14 cellular contexts compared by ENCODE assay signal in genomic region chr21:35649186-35649585, GRCh38.
DNase-seq lines count a peak whose midpoint lies in the region; ATAC-seq and TF ChIP-seq lines count a peak whose summit lies in the region.
"Had no signal": no experiment of that assay in that cellular context is flagged by ENCODE, and none has a peak within 500 bp of the region (broad histone marks: within the 10 kb centered on the region; RNA-seq: fewer than 3 reads in every experiment).

No MANE protein-coding gene starts in this region.

- no peaks in the 10 kb centered on the region for H3F3A ChIP-seq in SK-N-SH (replicated peaks; ENCODE audit: insufficient read depth)

- WGBS in SK-N-SH (ENCODE audit: low lambda C conversion rate), result 11% methylated on average over 4 of the region's 4 CpGs

- no peak for TF ChIP-seq EP300 in SK-N-SH (IDR thresholded peaks at IDR 0.05; ENCODE audit: borderline replicate concordance in 1 of 2, low read depth in 1 of 2, low read length in 1 of 2)

- no peak overlapping the region for H3K4me3 Mint-ChIP-seq in stimulated activated effector memory CD8-positive, alpha-beta T cell treated with anti-CD3 and anti-CD28 coated beads, Interleukin-12 subunit alpha, Interleukin-12 subunit beta, amount 100 ng/mL, for 72 hours
- no peak overlapping the region for H3K4me3 Mint-ChIP-seq in progenitor cell of endocrine pancreas (ENCODE audit: low read depth)
- H3K4me3 Mint-ChIP-seq: natural killer cell treated with Interleukin-12 subunit alpha and Interleukin-12 subunit beta and Interleukin-15 and Interleukin-18, amount 100 ng/mL, for 72 hours; type B pancreatic cell had no signal

- H3K27me3 Mint-ChIP-seq in progenitor cell of endocrine pancreas, result peaks cover 77% of the 10 kb centered on the region

- peak overlapping the region; percentile 46; the same call in 1 of the 2 replicates for H3K4me2 ChIP-seq in SK-N-SH

- no peak overlapping the region for H3K9ac ChIP-seq in SK-N-SH

- TF ChIP-seq CTCF in SK-N-SH (IDR thresholded peaks at IDR 0.05) (no peak), fibroblast of villous mesenchyme (IDR thresholded peaks at IDR 0.05; ENCODE audit: insufficient read depth, low read depth, low read length) (no peak), progenitor cell of endocrine pancreas (IDR thresholded peaks at IDR 0.05; ENCODE audit: unreplicated experiment) (no peak)

- no peaks in the 10 kb centered on the region for H3K27me3 ChIP-seq in SK-N-SH (ENCODE audit: insufficient read depth)

- H2AFZ ChIP-seq in SK-N-SH (ENCODE audit: low read depth), result no peak overlapping the region

- no peaks in the 10 kb centered on the region for H4K20me1 ChIP-seq in SK-N-SH (ENCODE audit: insufficient read depth)

- H3K9me3 Mint-ChIP-seq in stimulated activated effector memory CD8-positive, alpha-beta T cell treated with anti-CD3 and anti-CD28 coated beads, Interleukin-12 subunit alpha, Interleukin-12 subunit beta, amount 100 ng/mL, for 72 hours, result no peaks in the 10 kb centered on the region
- H3K9me3 Mint-ChIP-seq in progenitor cell of endocrine pancreas (ENCODE audit: low read depth), result no peaks in the 10 kb centered on the region
- H3K9me3 Mint-ChIP-seq: natural killer cell treated with Interleukin-12 subunit alpha and Interleukin-12 subunit beta and Interleukin-15 and Interleukin-18, amount 100 ng/mL, for 72 hours; type B pancreatic cell had no signal

- TF ChIP-seq RAD21 in SK-N-SH (IDR thresholded peaks at IDR 0.05; ENCODE audit: low read length), result no peak

- no peak overlapping the region for H3K4me3 ChIP-seq in SK-N-SH (ENCODE audit: low read depth in 2 of 2, low read length in 1 of 2)
- H3K4me3 ChIP-seq in fibroblast of villous mesenchyme (ENCODE audit: low read depth, low read length), result no peak overlapping the region
- H3K4me3 ChIP-seq: skin epidermis had no signal

- DNase-seq in A172 (ENCODE audit: low spot score) (peak; percentile 84), HCEC 1CT (peak; percentile 62), SK-N-SH (no peak), fibroblast of villous mesenchyme (ENCODE audit: low read depth) (peak; percentile 14), progenitor cell of endocrine pancreas (ENCODE audit: low spot score, unreplicated experiment) (no peak)
- no peak for DNase-seq in activated CD8-positive, alpha-beta memory T cell treated with anti-CD3 and anti-CD28 coated beads, Interleukin-2, amount 50 U/mL, for 4 hours
- DNase-seq in stimulated activated effector memory CD8-positive, alpha-beta T cell treated with anti-CD3 and anti-CD28 coated beads, Interleukin-12 subunit alpha, Interleukin-12 subunit beta, amount 100 ng/mL, for 72 hours (ENCODE audit: low spot score in 2 of 2), result no peak
- DNase-seq: anterior cingulate cortex, NCI-H1930, WERI-Rb-1 had no signal

- no peak for ATAC-seq in HG02623 (IDR thresholded peaks at IDR 0.05; ENCODE audit: unreplicated experiment)
- ATAC-seq in stimulated activated effector memory CD8-positive, alpha-beta T cell treated with anti-CD3 and anti-CD28 coated beads, Interleukin-12 subunit alpha, Interleukin-12 subunit beta, amount 100 ng/mL, for 72 hours, result no peak
- ATAC-seq: natural killer cell treated with Interleukin-12 subunit alpha and Interleukin-12 subunit beta and Interleukin-15 and Interleukin-18, amount 100 ng/mL, for 72 hours had no signal

- no peaks in the 10 kb centered on the region for H3K79me2 ChIP-seq in SK-N-SH (ENCODE audit: insufficient read depth)

- H3K4me1 ChIP-seq in SK-N-SH (ENCODE audit: control insufficient read depth in 1 of 2, insufficient read depth in 2 of 2, low read depth in 1 of 2, low read length in 1 of 2), result 0 out of 4 replicates have a peak, but pooled peaks cover 0 to 6% of the 10 kb centered on the region in 2 experiments

- CTCF ChIA-PET in SK-N-SH (lab: Yijun Ruan, JAX), result no interaction called here

- no peaks in the 10 kb centered on the region for H3K36me3 Mint-ChIP-seq in stimulated activated effector memory CD8-positive, alpha-beta T cell treated with anti-CD3 and anti-CD28 coated beads, Interleukin-12 subunit alpha, Interleukin-12 subunit beta, amount 100 ng/mL, for 72 hours
- H3K36me3 Mint-ChIP-seq in progenitor cell of endocrine pancreas (ENCODE audit: insufficient read depth), result no peaks in the 10 kb centered on the region
- H3K36me3 Mint-ChIP-seq: natural killer cell treated with Interleukin-12 subunit alpha and Interleukin-12 subunit beta and Interleukin-15 and Interleukin-18, amount 100 ng/mL, for 72 hours; type B pancreatic cell had no signal

- H3K27ac Mint-ChIP-seq in stimulated activated effector memory CD8-positive, alpha-beta T cell treated with anti-CD3 and anti-CD28 coated beads, Interleukin-12 subunit alpha, Interleukin-12 subunit beta, amount 100 ng/mL, for 72 hours, result no peak overlapping the region
- no peak overlapping the region for H3K27ac Mint-ChIP-seq in progenitor cell of endocrine pancreas
- H3K27ac Mint-ChIP-seq: natural killer cell treated with Interleukin-12 subunit alpha and Interleukin-12 subunit beta and Interleukin-15 and Interleukin-18, amount 100 ng/mL, for 72 hours; type B pancreatic cell had no signal

- H3K9me2 ChIP-seq in SK-N-SH, result no peaks in the 10 kb centered on the region

- no peaks in the 10 kb centered on the region for H3K9me3 ChIP-seq in SK-N-SH

- H3K36me3 ChIP-seq in SK-N-SH (replicated peaks in 1 of 2; ENCODE audit: control insufficient read depth in 1 of 2, insufficient read depth in 2 of 2, low read length in 1 of 2), result no peaks in the 10 kb centered on the region
- H3K36me3 ChIP-seq: WERI-Rb-1 had no signal

- POLR2A ChIA-PET in SK-N-SH (lab: Yijun Ruan, JAX), result no interaction called here

- peak overlapping the region in 1 of 2 experiments; percentile 7; a peak in 1 of 4 replicates for H3K27ac ChIP-seq in SK-N-SH (ENCODE audit: low read depth in 2 of 2, low read length in 1 of 2)
- H3K27ac ChIP-seq: WERI-Rb-1 had no signal

- no peaks in the 10 kb centered on the region for H3K4me1 Mint-ChIP-seq in stimulated activated effector memory CD8-positive, alpha-beta T cell treated with anti-CD3 and anti-CD28 coated beads, Interleukin-12 subunit alpha, Interleukin-12 subunit beta, amount 100 ng/mL, for 72 hours
- H3K4me1 Mint-ChIP-seq in progenitor cell of endocrine pancreas (ENCODE audit: low read depth), result peaks cover 4% of the 10 kb centered on the region

TF ChIP-seq in SK-N-SH, 30 proteins besides CTCF, POLR2A, EP300 and RAD21:
- TF ChIP-seq FOSL2 (IDR thresholded peaks at IDR 0.05; ENCODE audit: borderline replicate concordance, low read depth) (peak; percentile 36; the same call in 1 of the 2 replicates), MAX (IDR thresholded peaks at IDR 0.05; ENCODE audit: low read depth) (peak; percentile 60), POLR2AphosphoS5 (IDR thresholded peaks at IDR 0.05; ENCODE audit: low read depth, low read length) (no peak), TCF12 (IDR thresholded peaks at IDR 0.05) (0 out of 2 replicates have a peak, but pooled peaks have one; percentile 37), ELF1 (IDR thresholded peaks at IDR 0.05) (no peak), JUND (IDR thresholded peaks at IDR 0.05) (peak; percentile 13; the same call in 1 of the 2 replicates), RXRA (IDR thresholded peaks at IDR 0.05; ENCODE audit: borderline replicate concordance, low read depth) (no peak)

Comparison
In these comparisons a context has a peak if more than half of its experiments do, and no peak if none do; other contexts are left out.
1. DNase-seq: peak in A172 (single experiment), HCEC 1CT (single experiment) and fibroblast of villous mesenchyme (single experiment); none in SK-N-SH (single experiment), activated CD8-positive, alpha-beta memory T cell treated with anti-CD3 and anti-CD28 coated beads, Interleukin-2, amount 50 U/mL, for 4 hours (single experiment), stimulated activated effector memory CD8-positive, alpha-beta T cell treated with anti-CD3 and anti-CD28 coated beads, Interleukin-12 subunit alpha, Interleukin-12 subunit beta, amount 100 ng/mL, for 72 hours (0 of 2) and progenitor cell of endocrine pancreas (single experiment).